25 cellular contexts compared by ENCODE assay signal in the genomic region with DNA sequence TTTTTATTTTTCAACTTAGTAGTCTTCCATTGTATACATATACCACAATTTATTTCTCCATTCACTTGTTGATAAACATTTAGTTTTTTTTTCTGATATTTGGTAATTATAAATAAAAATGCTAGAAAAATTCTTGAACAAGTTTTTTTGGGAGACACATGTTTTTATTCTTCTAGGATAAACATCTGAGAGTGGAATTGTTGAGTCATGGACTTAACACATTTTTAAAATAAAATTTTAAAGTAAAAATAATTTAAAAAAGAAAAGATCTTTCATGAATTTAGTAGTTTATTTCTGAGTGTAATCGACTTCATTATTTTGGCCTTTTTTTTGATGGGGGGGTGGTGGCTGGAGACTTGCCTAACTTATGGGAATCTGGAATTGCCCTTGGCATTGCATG.
"Had no signal": no experiment of that assay in that cellular context is flagged by ENCODE, and none has a peak within 500 bp of the region (broad histone marks: within the 10 kb centered on the region; RNA-seq: fewer than 3 reads in every experiment).

No MANE protein-coding gene starts in this region.

- H3K36me3 ChIP-seq: left lung, neutrophil, tibial nerve, upper lobe of left lung had no signal

- DNase-seq: cerebellar nuclear complex; cortex of kidney; effector CD4-positive, alpha-beta T cell; foreskin melanocyte; hypothalamus; immature natural killer cell; left lung; mesenchymal stem cell; mucosa of descending colon; naive B cell; stimulated activated CD4-positive, alpha-beta T cell treated with anti-CD3 and anti-CD28 coated beads, Interleukin-2, amount 100 ng/mL, for 24 hours; stimulated activated CD4-positive, alpha-beta T cell treated with anti-CD3 and anti-CD28 coated beads, Interleukin-4, amount 100 ng/mL, for 24 hours; stimulated activated naive CD4-positive, alpha-beta T cell treated with Interleukin-2 at 50 U/mL for 16 hours; substantia nigra; testis; upper lobe of left lung had no signal

- H3K27ac ChIP-seq: epithelial cell of prostate, left lung, neutrophil, parathyroid adenoma, testis, tibial nerve, upper lobe of left lung had no signal

- H3K27me3 ChIP-seq: left lung, neutrophil, testis, tibial nerve, upper lobe of left lung had no signal

- H3K9ac ChIP-seq: parathyroid adenoma had no signal

- H2AFZ ChIP-seq: parathyroid adenoma had no signal

- ATAC-seq: left lung; mucosa of descending colon; natural killer cell treated with Interleukin-12 subunit alpha and Interleukin-12 subunit beta and Interleukin-15 and Interleukin-18, amount 100 ng/mL, for 72 hours; sciatic nerve; stimulated activated effector memory CD8-positive, alpha-beta T cell treated with anti-CD3 and anti-CD28 coated beads, Interleukin-12 subunit alpha, Interleukin-12 subunit beta, amount 100 ng/mL, for 72 hours had no signal

- FAIRE-seq: keratinocyte, urothelium cell line had no signal

- H3K79me2 ChIP-seq: parathyroid adenoma had no signal

- H3K4me3 ChIP-seq: left lung, mucosa of descending colon, testis, tibial nerve, upper lobe of left lung had no signal

- H3K4me1 ChIP-seq: left lung, parathyroid adenoma, testis had no signal

- H3K9me3 ChIP-seq: left lung, mucosa of descending colon, neutrophil, testis, tibial nerve, upper lobe of left lung had no signal
